ENCODE assay signal across 1 cellular context in the genomic region with DNA sequence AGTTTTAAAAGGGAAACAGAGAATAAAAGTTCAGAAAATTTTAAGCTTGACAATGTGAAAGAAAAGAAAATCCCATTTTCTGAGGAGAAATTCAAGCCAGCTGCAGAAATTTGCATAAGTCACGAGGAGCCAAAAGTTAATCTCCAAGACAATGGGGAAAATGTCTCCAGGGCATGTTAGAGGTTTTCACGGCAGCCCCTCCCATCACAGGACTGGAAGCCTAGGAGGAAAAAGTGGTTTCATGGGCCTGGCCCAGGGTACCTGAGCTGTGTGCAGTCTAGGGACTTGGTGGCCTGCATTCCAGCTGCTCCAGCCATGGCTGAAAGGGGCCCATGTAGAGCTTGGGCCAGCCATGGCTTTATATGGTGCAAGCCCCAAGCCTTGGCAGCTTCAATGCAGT.
TF ChIP-seq lines count a peak whose summit lies in the region.

No MANE protein-coding gene starts in this region.

TF ChIP-seq in GM23338, 12 proteins besides CTCF, POLR2A, EP300 and RAD21 (continued from another document):
- TF ChIP-seq, protein P1, sequence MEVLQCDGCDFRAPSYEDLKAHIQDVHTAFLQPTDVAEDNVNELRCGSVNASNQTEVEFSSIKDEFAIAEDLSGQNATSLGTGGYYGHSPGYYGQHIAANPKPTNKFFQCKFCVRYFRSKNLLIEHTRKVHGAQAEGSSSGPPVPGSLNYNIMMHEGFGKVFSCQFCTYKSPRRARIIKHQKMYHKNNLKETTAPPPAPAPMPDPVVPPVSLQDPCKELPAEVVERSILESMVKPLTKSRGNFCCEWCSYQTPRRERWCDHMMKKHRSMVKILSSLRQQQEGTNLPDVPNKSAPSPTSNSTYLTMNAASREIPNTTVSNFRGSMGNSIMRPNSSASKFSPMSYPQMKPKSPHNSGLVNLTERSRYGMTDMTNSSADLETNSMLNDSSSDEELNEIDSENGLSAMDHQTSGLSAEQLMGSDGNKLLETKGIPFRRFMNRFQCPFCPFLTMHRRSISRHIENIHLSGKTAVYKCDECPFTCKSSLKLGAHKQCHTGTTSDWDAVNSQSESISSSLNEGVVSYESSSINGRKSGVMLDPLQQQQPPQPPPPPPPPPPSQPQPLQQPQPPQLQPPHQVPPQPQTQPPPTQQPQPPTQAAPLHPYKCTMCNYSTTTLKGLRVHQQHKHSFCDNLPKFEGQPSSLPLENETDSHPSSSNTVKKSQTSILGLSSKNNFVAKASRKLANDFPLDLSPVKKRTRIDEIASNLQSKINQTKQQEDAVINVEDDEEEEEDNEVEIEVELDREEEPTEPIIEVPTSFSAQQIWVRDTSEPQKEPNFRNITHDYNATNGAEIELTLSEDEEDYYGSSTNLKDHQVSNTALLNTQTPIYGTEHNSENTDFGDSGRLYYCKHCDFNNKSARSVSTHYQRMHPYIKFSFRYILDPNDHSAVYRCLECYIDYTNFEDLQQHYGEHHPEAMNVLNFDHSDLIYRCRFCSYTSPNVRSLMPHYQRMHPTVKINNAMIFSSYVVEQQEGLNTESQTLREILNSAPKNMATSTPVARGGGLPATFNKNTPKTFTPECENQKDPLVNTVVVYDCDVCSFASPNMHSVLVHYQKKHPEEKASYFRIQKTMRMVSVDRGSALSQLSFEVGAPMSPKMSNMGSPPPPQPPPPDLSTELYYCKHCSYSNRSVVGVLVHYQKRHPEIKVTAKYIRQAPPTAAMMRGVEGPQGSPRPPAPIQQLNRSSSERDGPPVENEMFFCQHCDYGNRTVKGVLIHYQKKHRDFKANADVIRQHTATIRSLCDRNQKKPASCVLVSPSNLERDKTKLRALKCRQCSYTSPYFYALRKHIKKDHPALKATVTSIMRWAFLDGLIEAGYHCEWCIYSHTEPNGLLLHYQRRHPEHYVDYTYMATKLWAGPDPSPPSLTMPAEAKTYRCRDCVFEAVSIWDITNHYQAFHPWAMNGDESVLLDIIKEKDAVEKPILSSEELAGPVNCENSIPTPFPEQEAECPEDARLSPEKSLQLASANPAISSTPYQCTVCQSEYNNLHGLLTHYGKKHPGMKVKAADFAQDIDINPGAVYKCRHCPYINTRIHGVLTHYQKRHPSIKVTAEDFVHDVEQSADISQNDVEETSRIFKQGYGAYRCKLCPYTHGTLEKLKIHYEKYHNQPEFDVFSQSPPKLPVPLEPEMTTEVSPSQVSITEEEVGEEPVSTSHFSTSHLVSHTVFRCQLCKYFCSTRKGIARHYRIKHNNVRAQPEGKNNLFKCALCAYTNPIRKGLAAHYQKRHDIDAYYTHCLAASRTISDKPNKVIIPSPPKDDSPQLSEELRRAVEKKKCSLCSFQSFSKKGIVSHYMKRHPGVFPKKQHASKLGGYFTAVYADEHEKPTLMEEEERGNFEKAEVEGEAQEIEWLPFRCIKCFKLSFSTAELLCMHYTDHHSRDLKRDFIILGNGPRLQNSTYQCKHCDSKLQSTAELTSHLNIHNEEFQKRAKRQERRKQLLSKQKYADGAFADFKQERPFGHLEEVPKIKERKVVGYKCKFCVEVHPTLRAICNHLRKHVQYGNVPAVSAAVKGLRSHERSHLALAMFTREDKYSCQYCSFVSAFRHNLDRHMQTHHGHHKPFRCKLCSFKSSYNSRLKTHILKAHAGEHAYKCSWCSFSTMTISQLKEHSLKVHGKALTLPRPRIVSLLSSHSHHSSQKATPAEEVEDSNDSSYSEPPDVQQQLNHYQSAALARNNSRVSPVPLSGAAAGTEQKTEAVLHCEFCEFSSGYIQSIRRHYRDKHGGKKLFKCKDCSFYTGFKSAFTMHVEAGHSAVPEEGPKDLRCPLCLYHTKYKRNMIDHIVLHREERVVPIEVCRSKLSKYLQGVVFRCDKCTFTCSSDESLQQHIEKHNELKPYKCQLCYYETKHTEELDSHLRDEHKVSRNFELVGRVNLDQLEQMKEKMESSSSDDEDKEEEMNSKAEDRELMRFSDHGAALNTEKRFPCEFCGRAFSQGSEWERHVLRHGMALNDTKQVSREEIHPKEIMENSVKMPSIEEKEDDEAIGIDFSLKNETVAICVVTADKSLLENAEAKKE (CRISPR knock-in tag; IDR thresholded peaks at IDR 0.05), result no peak
- TF ChIP-seq, protein P2, sequence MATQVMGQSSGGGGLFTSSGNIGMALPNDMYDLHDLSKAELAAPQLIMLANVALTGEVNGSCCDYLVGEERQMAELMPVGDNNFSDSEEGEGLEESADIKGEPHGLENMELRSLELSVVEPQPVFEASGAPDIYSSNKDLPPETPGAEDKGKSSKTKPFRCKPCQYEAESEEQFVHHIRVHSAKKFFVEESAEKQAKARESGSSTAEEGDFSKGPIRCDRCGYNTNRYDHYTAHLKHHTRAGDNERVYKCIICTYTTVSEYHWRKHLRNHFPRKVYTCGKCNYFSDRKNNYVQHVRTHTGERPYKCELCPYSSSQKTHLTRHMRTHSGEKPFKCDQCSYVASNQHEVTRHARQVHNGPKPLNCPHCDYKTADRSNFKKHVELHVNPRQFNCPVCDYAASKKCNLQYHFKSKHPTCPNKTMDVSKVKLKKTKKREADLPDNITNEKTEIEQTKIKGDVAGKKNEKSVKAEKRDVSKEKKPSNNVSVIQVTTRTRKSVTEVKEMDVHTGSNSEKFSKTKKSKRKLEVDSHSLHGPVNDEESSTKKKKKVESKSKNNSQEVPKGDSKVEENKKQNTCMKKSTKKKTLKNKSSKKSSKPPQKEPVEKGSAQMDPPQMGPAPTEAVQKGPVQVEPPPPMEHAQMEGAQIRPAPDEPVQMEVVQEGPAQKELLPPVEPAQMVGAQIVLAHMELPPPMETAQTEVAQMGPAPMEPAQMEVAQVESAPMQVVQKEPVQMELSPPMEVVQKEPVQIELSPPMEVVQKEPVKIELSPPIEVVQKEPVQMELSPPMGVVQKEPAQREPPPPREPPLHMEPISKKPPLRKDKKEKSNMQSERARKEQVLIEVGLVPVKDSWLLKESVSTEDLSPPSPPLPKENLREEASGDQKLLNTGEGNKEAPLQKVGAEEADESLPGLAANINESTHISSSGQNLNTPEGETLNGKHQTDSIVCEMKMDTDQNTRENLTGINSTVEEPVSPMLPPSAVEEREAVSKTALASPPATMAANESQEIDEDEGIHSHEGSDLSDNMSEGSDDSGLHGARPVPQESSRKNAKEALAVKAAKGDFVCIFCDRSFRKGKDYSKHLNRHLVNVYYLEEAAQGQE (IDR thresholded peaks at IDR 0.05; ENCODE audit: unreplicated experiment), result no peak
- TF ChIP-seq, protein P3, sequence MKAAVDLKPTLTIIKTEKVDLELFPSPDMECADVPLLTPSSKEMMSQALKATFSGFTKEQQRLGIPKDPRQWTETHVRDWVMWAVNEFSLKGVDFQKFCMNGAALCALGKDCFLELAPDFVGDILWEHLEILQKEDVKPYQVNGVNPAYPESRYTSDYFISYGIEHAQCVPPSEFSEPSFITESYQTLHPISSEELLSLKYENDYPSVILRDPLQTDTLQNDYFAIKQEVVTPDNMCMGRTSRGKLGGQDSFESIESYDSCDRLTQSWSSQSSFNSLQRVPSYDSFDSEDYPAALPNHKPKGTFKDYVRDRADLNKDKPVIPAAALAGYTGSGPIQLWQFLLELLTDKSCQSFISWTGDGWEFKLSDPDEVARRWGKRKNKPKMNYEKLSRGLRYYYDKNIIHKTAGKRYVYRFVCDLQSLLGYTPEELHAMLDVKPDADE (IDR thresholded peaks at IDR 0.05), result no peak
- no peak for TF ChIP-seq ZNF331 (CRISPR knock-in tag; IDR thresholded peaks at IDR 0.05; ENCODE audit: low read depth)
- TF ChIP-seq STAT1 (IDR thresholded peaks at IDR 0.05; ENCODE audit: unreplicated experiment), result no peak
- TF ChIP-seq CREB1 (CRISPR knock-in tag; IDR thresholded peaks at IDR 0.05; ENCODE audit: low read depth), result no peak
- no peak for TF ChIP-seq POLR2AphosphoS5 (IDR thresholded peaks at IDR 0.05; ENCODE audit: low read depth)
- TF ChIP-seq EZH2 (IDR thresholded peaks at IDR 0.05; ENCODE audit: low read depth, unreplicated experiment), result no peak
- no peak for TF ChIP-seq NANOG (IDR thresholded peaks at IDR 0.05; ENCODE audit: borderline replicate concordance)
- no peak for TF ChIP-seq EZH2phosphoT487 (IDR thresholded peaks at IDR 0.05; ENCODE audit: unreplicated experiment)
- TF ChIP-seq ZNF114 (CRISPR knock-in tag; IDR thresholded peaks at IDR 0.05), result no peak
